In genomic region chr3:195184716-195185421, GRCh38 we compare ENCODE assay signal across 1 cellular context.
TF ChIP-seq lines count a peak whose summit lies in the region.

No MANE protein-coding gene starts in this region.

TF ChIP-seq in K562, 482 proteins besides CTCF, POLR2A, EP300 and RAD21 (continued from another document):
- TF ChIP-seq FUS (optimal IDR thresholded peaks at IDR 0.05; ENCODE audit: low read depth, low read length) (no peak), ELF4 (CRISPR knock-in tag; IDR thresholded peaks at IDR 0.05) (peak; percentile 67; the same call in 1 of the 2 replicates), HDAC1 (IDR thresholded peaks at IDR 0.05) (0 out of 4 replicates have a peak, but pooled peaks of 1 of the 2 experiments have one; percentile 21), MEIS2 (IDR thresholded peaks at IDR 0.05; ENCODE audit: partially characterized antibody) (peak; percentile 12), THRB (CRISPR knock-in tag; conservative IDR thresholded peaks at IDR 0.05) (peak; percentile 21; the same call in 1 of the 2 replicates), XRCC3 (IDR thresholded peaks at IDR 0.05) (no peak), SMARCC2 (IDR thresholded peaks at IDR 0.05; ENCODE audit: low read depth) (no peak), MYC (IDR thresholded peaks at IDR 0.05; ENCODE audit: low read depth, low read length) (no peak), MYC (CRISPR knock-in tag; IDR thresholded peaks at IDR 0.05; ENCODE audit: borderline replicate concordance, low read depth) (no peak), ZBTB26 (CRISPR knock-in tag; IDR thresholded peaks at IDR 0.05) (peak; percentile 80), MAZ (CRISPR knock-in tag; conservative IDR thresholded peaks at IDR 0.05 in 1 of 2, IDR thresholded peaks at IDR 0.05 in 1 of 2) (no peak), ILF3 (IDR thresholded peaks at IDR 0.05; ENCODE audit: borderline replicate concordance) (no peak), HBP1 (CRISPR knock-in tag; IDR thresholded peaks at IDR 0.05) (0 out of 2 replicates have a peak, but pooled peaks have one; percentile 24), ETV6 (IDR thresholded peaks at IDR 0.05; ENCODE audit: borderline replicate concordance in 1 of 2, low read depth in 2 of 2, low read length in 1 of 2) (peak in 1 of 2 experiments; percentile 62; a peak in 1 of 4 replicates), ETV6 (CRISPR knock-in tag; IDR thresholded peaks at IDR 0.05; ENCODE audit: borderline replicate concordance) (no peak), ZNF668 (CRISPR knock-in tag; IDR thresholded peaks at IDR 0.05) (no peak), ZNF512 (tag; IDR thresholded peaks at IDR 0.05) (peak; percentile 72), PBX2 (CRISPR knock-in tag; IDR thresholded peaks at IDR 0.05; ENCODE audit: low read depth) (no peak), PBX2 (tag; conservative IDR thresholded peaks at IDR 0.05; ENCODE audit: low read depth) (no peak), NFRKB (IDR thresholded peaks at IDR 0.05; ENCODE audit: low read depth) (peak; percentile 43; the same call in 1 of the 2 replicates), PKNOX1 (IDR thresholded peaks at IDR 0.05) (peak; percentile 17; the same call in 1 of the 2 replicates), AFF1 (IDR thresholded peaks at IDR 0.05; ENCODE audit: low read depth in 1 of 2, partially characterized antibody in 2 of 2) (peak in 1 of 2 experiments; percentile 45), NKRF (IDR thresholded peaks at IDR 0.05; ENCODE audit: borderline replicate concordance) (peak; percentile 35; the same call in 1 of the 2 replicates), TOE1 (IDR thresholded peaks at IDR 0.05; ENCODE audit: borderline replicate concordance) (0 out of 2 replicates have a peak, but pooled peaks have one; percentile 46), TOE1 (CRISPR knock-in tag; IDR thresholded peaks at IDR 0.05; ENCODE audit: borderline replicate concordance, low read depth) (no peak), ARID1B (IDR thresholded peaks at IDR 0.05) (peak; percentile 36), SMAD1 (IDR thresholded peaks at IDR 0.05; ENCODE audit: low read depth, low read length, partially characterized antibody) (no peak), DNMT1 (IDR thresholded peaks at IDR 0.05) (no peak), ZNF511 (CRISPR knock-in tag; IDR thresholded peaks at IDR 0.05) (no peak)
